1 cellular context compared by ENCODE assay signal in the genomic region with DNA sequence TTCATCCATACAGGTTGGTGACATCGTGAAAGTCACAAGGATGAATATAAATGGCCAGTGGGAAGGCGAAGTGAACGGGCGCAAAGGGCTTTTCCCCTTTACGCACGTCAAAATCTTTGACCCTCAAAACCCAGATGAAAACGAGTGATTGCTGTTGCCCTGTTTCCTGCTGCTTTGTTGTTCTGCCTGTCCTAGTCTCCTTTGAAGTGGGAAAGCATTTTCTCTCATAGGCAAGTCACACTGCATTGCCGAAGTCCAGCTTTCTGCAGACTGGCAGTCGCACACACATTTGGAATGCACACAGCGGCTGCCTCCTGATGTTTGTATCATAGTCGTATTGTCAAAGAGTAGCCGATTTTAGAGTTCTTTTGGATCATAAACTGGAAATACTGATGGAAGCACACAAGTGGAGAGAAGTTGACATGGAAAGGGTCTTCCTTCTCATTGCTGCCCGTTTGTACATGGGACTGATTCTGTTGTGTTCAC.
TF ChIP-seq lines count a peak whose summit lies in the region.

No MANE protein-coding gene starts in this region.

TF ChIP-seq in WTC11, 78 proteins besides CTCF, POLR2A, EP300 and RAD21:
- TF ChIP-seq, protein P1, sequence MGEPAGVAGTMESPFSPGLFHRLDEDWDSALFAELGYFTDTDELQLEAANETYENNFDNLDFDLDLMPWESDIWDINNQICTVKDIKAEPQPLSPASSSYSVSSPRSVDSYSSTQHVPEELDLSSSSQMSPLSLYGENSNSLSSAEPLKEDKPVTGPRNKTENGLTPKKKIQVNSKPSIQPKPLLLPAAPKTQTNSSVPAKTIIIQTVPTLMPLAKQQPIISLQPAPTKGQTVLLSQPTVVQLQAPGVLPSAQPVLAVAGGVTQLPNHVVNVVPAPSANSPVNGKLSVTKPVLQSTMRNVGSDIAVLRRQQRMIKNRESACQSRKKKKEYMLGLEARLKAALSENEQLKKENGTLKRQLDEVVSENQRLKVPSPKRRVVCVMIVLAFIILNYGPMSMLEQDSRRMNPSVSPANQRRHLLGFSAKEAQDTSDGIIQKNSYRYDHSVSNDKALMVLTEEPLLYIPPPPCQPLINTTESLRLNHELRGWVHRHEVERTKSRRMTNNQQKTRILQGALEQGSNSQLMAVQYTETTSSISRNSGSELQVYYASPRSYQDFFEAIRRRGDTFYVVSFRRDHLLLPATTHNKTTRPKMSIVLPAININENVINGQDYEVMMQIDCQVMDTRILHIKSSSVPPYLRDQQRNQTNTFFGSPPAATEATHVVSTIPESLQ (CRISPR knock-in tag; IDR thresholded peaks at IDR 0.05), result no peak
- peak; percentile 39; the same call in 1 of the 2 replicates for TF ChIP-seq GABPB1 (CRISPR knock-in tag; IDR thresholded peaks at IDR 0.05)
- TF ChIP-seq, protein P2, sequence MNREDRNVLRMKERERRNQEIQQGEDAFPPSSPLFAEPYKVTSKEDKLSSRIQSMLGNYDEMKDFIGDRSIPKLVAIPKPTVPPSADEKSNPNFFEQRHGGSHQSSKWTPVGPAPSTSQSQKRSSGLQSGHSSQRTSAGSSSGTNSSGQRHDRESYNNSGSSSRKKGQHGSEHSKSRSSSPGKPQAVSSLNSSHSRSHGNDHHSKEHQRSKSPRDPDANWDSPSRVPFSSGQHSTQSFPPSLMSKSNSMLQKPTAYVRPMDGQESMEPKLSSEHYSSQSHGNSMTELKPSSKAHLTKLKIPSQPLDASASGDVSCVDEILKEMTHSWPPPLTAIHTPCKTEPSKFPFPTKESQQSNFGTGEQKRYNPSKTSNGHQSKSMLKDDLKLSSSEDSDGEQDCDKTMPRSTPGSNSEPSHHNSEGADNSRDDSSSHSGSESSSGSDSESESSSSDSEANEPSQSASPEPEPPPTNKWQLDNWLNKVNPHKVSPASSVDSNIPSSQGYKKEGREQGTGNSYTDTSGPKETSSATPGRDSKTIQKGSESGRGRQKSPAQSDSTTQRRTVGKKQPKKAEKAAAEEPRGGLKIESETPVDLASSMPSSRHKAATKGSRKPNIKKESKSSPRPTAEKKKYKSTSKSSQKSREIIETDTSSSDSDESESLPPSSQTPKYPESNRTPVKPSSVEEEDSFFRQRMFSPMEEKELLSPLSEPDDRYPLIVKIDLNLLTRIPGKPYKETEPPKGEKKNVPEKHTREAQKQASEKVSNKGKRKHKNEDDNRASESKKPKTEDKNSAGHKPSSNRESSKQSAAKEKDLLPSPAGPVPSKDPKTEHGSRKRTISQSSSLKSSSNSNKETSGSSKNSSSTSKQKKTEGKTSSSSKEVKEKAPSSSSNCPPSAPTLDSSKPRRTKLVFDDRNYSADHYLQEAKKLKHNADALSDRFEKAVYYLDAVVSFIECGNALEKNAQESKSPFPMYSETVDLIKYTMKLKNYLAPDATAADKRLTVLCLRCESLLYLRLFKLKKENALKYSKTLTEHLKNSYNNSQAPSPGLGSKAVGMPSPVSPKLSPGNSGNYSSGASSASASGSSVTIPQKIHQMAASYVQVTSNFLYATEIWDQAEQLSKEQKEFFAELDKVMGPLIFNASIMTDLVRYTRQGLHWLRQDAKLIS (CRISPR knock-in tag; IDR thresholded peaks at IDR 0.05; ENCODE audit: borderline replicate concordance), result no peak
- TF ChIP-seq, protein P3, sequence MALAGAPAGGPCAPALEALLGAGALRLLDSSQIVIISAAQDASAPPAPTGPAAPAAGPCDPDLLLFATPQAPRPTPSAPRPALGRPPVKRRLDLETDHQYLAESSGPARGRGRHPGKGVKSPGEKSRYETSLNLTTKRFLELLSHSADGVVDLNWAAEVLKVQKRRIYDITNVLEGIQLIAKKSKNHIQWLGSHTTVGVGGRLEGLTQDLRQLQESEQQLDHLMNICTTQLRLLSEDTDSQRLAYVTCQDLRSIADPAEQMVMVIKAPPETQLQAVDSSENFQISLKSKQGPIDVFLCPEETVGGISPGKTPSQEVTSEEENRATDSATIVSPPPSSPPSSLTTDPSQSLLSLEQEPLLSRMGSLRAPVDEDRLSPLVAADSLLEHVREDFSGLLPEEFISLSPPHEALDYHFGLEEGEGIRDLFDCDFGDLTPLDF (CRISPR knock-in tag; IDR thresholded peaks at IDR 0.05), result no peak
